In genomic region chr3:14403636-14404395, GRCh38 we compare ENCODE assay signal across 1 cellular context.
TF ChIP-seq lines count a peak whose summit lies in the region.

No MANE protein-coding gene starts in this region.

TF ChIP-seq in HEK293, 187 proteins besides CTCF, POLR2A, EP300 and RAD21 (continued from another document):
- TF ChIP-seq ZNF398 (tag by site-specific recombination; IDR thresholded peaks at IDR 0.05) (peak; percentile 74), GLIS1 (tag by site-specific recombination; IDR thresholded peaks at IDR 0.05) (peak; percentile 41), KLF7 (tag by site-specific recombination; IDR thresholded peaks at IDR 0.05; ENCODE audit: borderline replicate concordance) (no peak), ZNF280C (tag by site-specific recombination; IDR thresholded peaks at IDR 0.05) (no peak), PRDM6 (tag by site-specific recombination; IDR thresholded peaks at IDR 0.05) (no peak), ZNF157 (tag by site-specific recombination; IDR thresholded peaks at IDR 0.05) (no peak), ZNF623 (tag by site-specific recombination; IDR thresholded peaks at IDR 0.05) (no peak), ZNF488 (tag by site-specific recombination; IDR thresholded peaks at IDR 0.05) (no peak), KLF1 (tag by site-specific recombination; IDR thresholded peaks at IDR 0.05) (no peak), ZNF521 (tag by site-specific recombination; IDR thresholded peaks at IDR 0.05) (no peak), ZFHX2 (tag by site-specific recombination; conservative IDR thresholded peaks at IDR 0.05) (0 out of 2 replicates have a peak, but pooled peaks have one; percentile 27), ZNF76 (tag by site-specific recombination; IDR thresholded peaks at IDR 0.05; ENCODE audit: borderline replicate concordance, low read depth) (peak; percentile 60; the same call in 1 of the 2 replicates), GLI4 (tag by site-specific recombination; IDR thresholded peaks at IDR 0.05) (no peak), ZNF433 (tag by site-specific recombination; IDR thresholded peaks at IDR 0.05; ENCODE audit: low read depth) (no peak), ZNF670 (tag by site-specific recombination; IDR thresholded peaks at IDR 0.05; ENCODE audit: low read depth) (no peak), ZNF266 (tag by site-specific recombination; IDR thresholded peaks at IDR 0.05; ENCODE audit: low read depth) (no peak), SP3 (tag by site-specific recombination; IDR thresholded peaks at IDR 0.05) (no peak), ZNF654 (tag by site-specific recombination; IDR thresholded peaks at IDR 0.05; ENCODE audit: low read depth) (no peak), KLF8 (tag by site-specific recombination; IDR thresholded peaks at IDR 0.05) (no peak), ZNF560 (tag by site-specific recombination; IDR thresholded peaks at IDR 0.05; ENCODE audit: borderline replicate concordance) (no peak), IKZF3 (tag by site-specific recombination; IDR thresholded peaks at IDR 0.05) (0 out of 2 replicates have a peak, but pooled peaks have one; percentile 38), ZNF621 (tag by site-specific recombination; IDR thresholded peaks at IDR 0.05) (no peak), EGR2 (tag by site-specific recombination; IDR thresholded peaks at IDR 0.05; ENCODE audit: low read depth) (peak; percentile 63; the same call in 1 of the 2 replicates), ZNF692 (tag by site-specific recombination; IDR thresholded peaks at IDR 0.05) (no peak)
TF ChIP-seq in HEK293: peak in this region for 9.
